Comparison of ENCODE assay signal across 8 cellular contexts in the genomic region with DNA sequence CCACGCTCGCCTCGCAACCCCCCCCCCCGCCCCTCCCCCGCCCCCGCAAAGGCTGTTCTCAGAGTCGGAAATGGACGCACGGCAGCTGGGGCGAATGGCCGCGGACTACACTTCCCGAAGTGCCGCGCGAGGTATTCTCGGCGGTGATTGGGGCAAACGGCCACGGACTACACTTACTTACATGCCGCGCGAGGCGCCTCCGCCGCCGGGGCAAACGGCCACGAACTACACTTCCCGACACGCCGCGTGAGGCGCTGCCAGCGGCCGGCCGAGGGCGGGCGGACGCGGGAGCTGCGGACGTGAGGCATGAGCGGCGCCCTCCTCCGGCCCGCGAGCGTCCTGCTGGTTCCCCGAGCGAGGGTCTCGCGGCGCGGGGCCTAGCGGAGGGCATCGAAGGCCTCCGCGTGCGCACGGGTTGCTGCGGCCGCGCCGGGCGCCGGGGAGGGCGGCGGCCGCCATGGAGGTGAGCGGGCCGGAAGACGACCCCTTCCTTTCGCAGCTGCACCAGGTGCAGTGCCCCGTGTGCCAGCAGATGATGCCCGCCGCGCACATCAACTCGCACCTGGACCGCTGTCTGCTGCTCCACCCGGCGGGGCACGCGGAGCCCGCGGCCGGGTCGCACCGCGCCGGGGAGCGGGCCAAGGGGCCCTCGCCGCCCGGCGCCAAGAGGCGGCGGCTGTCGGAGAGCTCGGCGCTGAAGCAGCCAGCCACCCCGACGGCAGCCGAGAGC. TPM values are rescaled to one million over a fixed set of nuclear protein-coding genes. Genes with fewer than 3 reads are reported as not detected.
DNase-seq lines count a peak whose midpoint lies in the region; ATAC-seq and TF ChIP-seq lines count a peak whose summit lies in the region.

TSS of gene WRNIP1 (plus strand) at position 228 of the 730 bp plus-strand sequence. CDS start at position 458, 230 bp downstream.

- H3K9me3 Mint-ChIP-seq in activated naive CD8-positive, alpha-beta T cell treated with anti-CD3 and anti-CD28 coated beads for 36 hours: no peaks in the 10 kb centered on the region

- H3K4me1 ChIP-seq in ovary (ENCODE audit: insufficient read depth) (peaks cover 11% of the 10 kb centered on the region), thyroid gland (peaks cover 29% of the 10 kb centered on the region in 2 donors)

- H3K36me3 Mint-ChIP-seq in activated naive CD8-positive, alpha-beta T cell treated with anti-CD3 and anti-CD28 coated beads for 36 hours: peaks cover 22% of the 10 kb centered on the region

- TF ChIP-seq POLR2A in ovary (IDR thresholded peaks at IDR 0.05) (peak; percentile 60), thyroid gland (IDR thresholded peaks at IDR 0.05) (peak; percentile 75 to 97)

- DNase-seq in GM12865 (ENCODE audit: low read depth): peak; percentile 99
- peak; percentile 99 for DNase-seq in NCI-H1105 (lab: John Stamatoyannopoulos, UW)
- DNase-seq in SKM-1 treated with dmso at 0.1 percent for 144 hours (lab: John Stamatoyannopoulos, UW; ENCODE audit: unreplicated experiment): peak; percentile 99
- peak; percentile 97 for DNase-seq in activated naive CD8-positive, alpha-beta T cell treated with anti-CD3 and anti-CD28 coated beads for 36 hours
- DNase-seq in head of caudate nucleus: peak; percentile 97 to 100 (median 99)
- peak; percentile 98 to 99 (median 99) for DNase-seq in ovary
- peak; percentile 99 to 100 for DNase-seq in thyroid gland

- peak within 1 kb of the TSS; percentile 98 for H3K4me3 ChIP-seq in GM12865 (ENCODE audit: low read depth, low read length)
- H3K4me3 ChIP-seq in ovary: peak within 1 kb of the TSS; percentile 53
- H3K4me3 ChIP-seq in thyroid gland (replicated peaks in 1 of 3): peak within 1 kb of the TSS; percentile 77 to 79 (median 79)

- peak; percentile 52 for TF ChIP-seq CTCF in GM12865 (IDR thresholded peaks at IDR 0.05; ENCODE audit: insufficient read depth, low read depth, low read length, missing control alignments)
- peak; percentile 64 to 94 (median 93) for TF ChIP-seq CTCF in ovary (IDR thresholded peaks at IDR 0.05)
- TF ChIP-seq CTCF in thyroid gland (IDR thresholded peaks at IDR 0.05): peak in 5 of 6 experiments; percentile 45 to 83 (median 73)

- H3K4me1 Mint-ChIP-seq in activated naive CD8-positive, alpha-beta T cell treated with anti-CD3 and anti-CD28 coated beads for 36 hours: peaks cover 43% of the 10 kb centered on the region

- peak within 1 kb of the TSS; percentile 88 for H3K4me3 Mint-ChIP-seq in activated naive CD8-positive, alpha-beta T cell treated with anti-CD3 and anti-CD28 coated beads for 36 hours

- no peaks in the 10 kb centered on the region for H3K27me3 Mint-ChIP-seq in activated naive CD8-positive, alpha-beta T cell treated with anti-CD3 and anti-CD28 coated beads for 36 hours

- H3K27ac ChIP-seq in ovary (peak within 1 kb of the TSS; percentile 70 to 95), thyroid gland (peak within 1 kb of the TSS; percentile 94 to 98 (median 95))

- no peaks in the 10 kb centered on the region for H3K36me3 ChIP-seq in ovary
- no peaks in the 10 kb centered on the region for H3K36me3 ChIP-seq in thyroid gland

- no peak for TF ChIP-seq EP300 in ovary (IDR thresholded peaks at IDR 0.05)

- H3K9me3 ChIP-seq in ovary (no peaks in the 10 kb centered on the region), thyroid gland (no peaks in the 10 kb centered on the region)

- H3K27me3 ChIP-seq in ovary (no peaks in the 10 kb centered on the region), thyroid gland (no peaks in the 10 kb centered on the region)

- H3K27ac Mint-ChIP-seq in activated naive CD8-positive, alpha-beta T cell treated with anti-CD3 and anti-CD28 coated beads for 36 hours: peak within 1 kb of the TSS; percentile 97

- ATAC-seq in HG02642 (IDR thresholded peaks at IDR 0.05; ENCODE audit: poor library complexity, unreplicated experiment): peak; percentile 91

- intact Hi-C loops in head of caudate nucleus (cut with DNase I): no loop called here
- intact Hi-C loops in ovary (cut with DNase I): loop anchor here in 2 of 4 donors (10.0 kb wide), 3 partner anchors 289 to 1161 kb away; partner anchors contain the start of genes FOXC1 (in 1 of the 2) and GMDS (in 1 of the 2)
- intact Hi-C loops in thyroid gland (cut with DNase I): no loop called here

- WGBS in ovary, 3 donors: 0% methylated on average over 35 to 104 of the region's 104 CpGs
- 0% methylated on average over 1 of the region's 104 CpGs; no CpG with 5 or more reads in 1 of the 2 donors for WGBS in thyroid gland, 2 donors

RNA-seq across cellular contexts. Expression of gene WRNIP1, which starts in this region (rescaled TPM):
- 10 to 100 TPM; 47.6 to 47.8 TPM for total RNA-seq in activated naive CD8-positive, alpha-beta T cell treated with anti-CD3 and anti-CD28 coated beads for 36 hours
- total RNA-seq in ovary (10 to 100 TPM; 30.4 to 73.4 (median 34.6) TPM), thyroid gland (10 to 100 TPM; 70.6 to 99.9 (median 84.1) TPM)
- polyA plus RNA-seq in ovary: 10 to 100 TPM; 33.9 to 39.5 TPM

Comparison
In these comparisons a context has a peak if more than half of its experiments do, and no peak if none do; other contexts are left out.
1. Peak in every context shown above with its lines: DNase-seq, ATAC-seq, H3K4me3 ChIP-seq and H3K27ac ChIP-seq.